ENCODE assay signal across 16 cellular contexts in the genomic region with DNA sequence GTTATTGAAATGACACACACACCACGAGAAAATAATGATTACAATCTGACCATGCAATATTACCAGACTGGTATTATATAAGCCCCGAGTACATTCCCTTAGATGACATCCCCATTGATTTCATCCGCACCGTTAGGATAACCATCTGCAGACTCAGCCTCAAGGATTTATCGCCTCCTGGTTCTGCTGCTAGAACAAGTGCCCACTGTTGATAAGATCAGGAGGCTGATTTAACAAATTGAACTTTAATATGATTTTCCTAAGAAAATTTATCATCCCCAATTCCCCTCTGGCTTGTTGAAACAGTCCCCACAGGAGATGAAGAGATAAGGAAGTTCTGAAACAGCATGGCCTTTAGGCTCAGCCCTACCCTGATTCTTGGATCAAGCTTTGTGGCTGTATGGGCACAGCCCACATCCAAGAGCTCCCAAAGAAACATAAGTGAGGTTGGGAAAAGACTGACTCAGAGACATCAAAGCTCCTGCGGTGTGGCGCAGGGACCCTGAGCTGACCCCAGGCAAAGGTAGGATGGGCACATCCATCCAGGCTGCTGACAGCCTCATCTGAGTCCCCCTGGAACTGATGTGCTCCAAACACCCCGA. TPM values are rescaled to one million over a fixed set of nuclear protein-coding genes. Genes with fewer than 3 reads are reported as not detected.
DNase-seq lines count a peak whose midpoint lies in the region; ATAC-seq and TF ChIP-seq lines count a peak whose summit lies in the region.
"Had no signal": no experiment of that assay in that cellular context is flagged by ENCODE, and none has a peak within 500 bp of the region (broad histone marks: within the 10 kb centered on the region; RNA-seq: fewer than 3 reads in every experiment).

No MANE protein-coding gene starts in this region.

- no peak for TF ChIP-seq CTCF in parathyroid adenoma (IDR thresholded peaks at IDR 0.05)

- H3K4me2 ChIP-seq in parathyroid adenoma (ENCODE audit: low read length), result no peak overlapping the region
- H3K4me2 ChIP-seq: BLaER1 treated with 17β-estradiol and CSF1 and Interleukin-3, amounts not matched to agents 10 nM and 100 nM had no signal

- H3K4me1 ChIP-seq in parathyroid adenoma, result peaks cover 10% of the 10 kb centered on the region
- H3K4me1 ChIP-seq: BLaER1 treated with 17β-estradiol and CSF1 and Interleukin-3, amounts not matched to agents 10 nM and 100 nM; Caco-2 had no signal

- DNase-seq in SK-N-DZ (ENCODE audit: low spot score) (peak; percentile 95), mucosa of gallbladder (ENCODE audit: low spot score) (no peak), GDM1 (lab: John Stamatoyannopoulos, UW) (no peak)
- no peak for DNase-seq in stimulated activated CD4-positive, alpha-beta T cell treated with anti-CD3 and anti-CD28 coated beads, Interleukin-2, amount 100 ng/mL, for 24 hours
- DNase-seq: 8988T; ACHN; Caco-2; Calu3; CD4-positive, alpha-beta T cell; CD8-positive, alpha-beta T cell; DMS79 treated with DMSO at 0.1 percent for 48 hours had no signal

- no peak overlapping the region for H3K27ac ChIP-seq in parathyroid adenoma
- H3K27ac ChIP-seq: BLaER1 treated with 17β-estradiol and CSF1 and Interleukin-3, amounts not matched to agents 10 nM and 100 nM; C4-2B had no signal

- H2AFZ ChIP-seq in parathyroid adenoma, result peak overlapping the region; percentile 8

- no peaks in the 10 kb centered on the region for H3K9me3 ChIP-seq in parathyroid adenoma (ENCODE audit: control insufficient read depth, low read length)
- H3K9me3 ChIP-seq: BLaER1 treated with 17β-estradiol and CSF1 and Interleukin-3, amounts not matched to agents 10 nM and 100 nM; Caco-2 had no signal

- H3K36me3 ChIP-seq in parathyroid adenoma (ENCODE audit: control insufficient read depth, insufficient read depth, low read length), result no peaks in the 10 kb centered on the region
- H3K36me3 ChIP-seq: BLaER1 treated with 17β-estradiol and CSF1 and Interleukin-3, amounts not matched to agents 10 nM and 100 nM had no signal

- H3K27me3 ChIP-seq in parathyroid adenoma (ENCODE audit: control insufficient read depth, insufficient read depth, low read length), result no peaks in the 10 kb centered on the region
- H3K27me3 ChIP-seq: BLaER1 treated with 17β-estradiol and CSF1 and Interleukin-3, amounts not matched to agents 10 nM and 100 nM had no signal

- no peaks in the 10 kb centered on the region for H3K79me2 ChIP-seq in parathyroid adenoma

- H3K4me3 ChIP-seq in parathyroid adenoma (ENCODE audit: low read depth, low read length), result no peak overlapping the region
- H3K4me3 ChIP-seq: BLaER1 treated with 17β-estradiol and CSF1 and Interleukin-3, amounts not matched to agents 10 nM and 100 nM; GM12878 had no signal

- no peak overlapping the region for H3K9ac ChIP-seq in parathyroid adenoma
- H3K9ac ChIP-seq: BLaER1 treated with 17β-estradiol and CSF1 and Interleukin-3, amounts not matched to agents 10 nM and 100 nM had no signal

- peak; percentile 41; the same call in 1 of the 3 replicates for ATAC-seq in SK-N-SH treated with all-trans-retinoic acid at 6 μM for 48 hours
- ATAC-seq: CD8-positive, alpha-beta T cell; GM12878 had no signal

TF ChIP-seq in SK-N-SH treated with all-trans-retinoic acid at 6 μM for 48 hours, 23 proteins besides CTCF, POLR2A, EP300 and RAD21 (continues in another document):
- peak; percentile 95 for TF ChIP-seq GLIS3 (CRISPR knock-in tag; IDR thresholded peaks at IDR 0.05)
- TF ChIP-seq CSDC2 (CRISPR knock-in tag; IDR thresholded peaks at IDR 0.05), result no peak
- no peak for TF ChIP-seq PPARA (CRISPR knock-in tag; IDR thresholded peaks at IDR 0.05; ENCODE audit: borderline replicate concordance)
- TF ChIP-seq PATZ1 (CRISPR knock-in tag; IDR thresholded peaks at IDR 0.05; ENCODE audit: borderline replicate concordance), result 0 out of 2 replicates have a peak, but pooled peaks have one; percentile 18
- peak; percentile 80 for TF ChIP-seq ZNF70 (CRISPR knock-in tag; IDR thresholded peaks at IDR 0.05)
- TF ChIP-seq RARB (CRISPR knock-in tag; IDR thresholded peaks at IDR 0.05), result no peak
- peak; percentile 99 for TF ChIP-seq SNAI2 (CRISPR knock-in tag; IDR thresholded peaks at IDR 0.05)
- TF ChIP-seq ZNF8 (CRISPR knock-in tag; IDR thresholded peaks at IDR 0.05), result peak; percentile 76
- TF ChIP-seq ARNTL (CRISPR knock-in tag; IDR thresholded peaks at IDR 0.05; ENCODE audit: borderline replicate concordance, low read depth), result no peak
- no peak for TF ChIP-seq POU6F1 (CRISPR knock-in tag; IDR thresholded peaks at IDR 0.05; ENCODE audit: borderline replicate concordance, low read depth)
- no peak for TF ChIP-seq BACH2 (CRISPR knock-in tag; IDR thresholded peaks at IDR 0.05; ENCODE audit: borderline replicate concordance)
- TF ChIP-seq, protein P1, sequence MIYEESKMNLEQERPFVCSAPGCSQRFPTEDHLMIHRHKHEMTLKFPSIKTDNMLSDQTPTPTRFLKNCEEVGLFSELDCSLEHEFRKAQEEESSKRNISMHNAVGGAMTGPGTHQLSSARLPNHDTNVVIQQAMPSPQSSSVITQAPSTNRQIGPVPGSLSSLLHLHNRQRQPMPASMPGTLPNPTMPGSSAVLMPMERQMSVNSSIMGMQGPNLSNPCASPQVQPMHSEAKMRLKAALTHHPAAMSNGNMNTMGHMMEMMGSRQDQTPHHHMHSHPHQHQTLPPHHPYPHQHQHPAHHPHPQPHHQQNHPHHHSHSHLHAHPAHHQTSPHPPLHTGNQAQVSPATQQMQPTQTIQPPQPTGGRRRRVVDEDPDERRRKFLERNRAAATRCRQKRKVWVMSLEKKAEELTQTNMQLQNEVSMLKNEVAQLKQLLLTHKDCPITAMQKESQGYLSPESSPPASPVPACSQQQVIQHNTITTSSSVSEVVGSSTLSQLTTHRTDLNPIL (CRISPR knock-in tag; IDR thresholded peaks at IDR 0.05; ENCODE audit: low read depth), result 0 out of 2 replicates have a peak, but pooled peaks have one; percentile 14
- no peak for TF ChIP-seq ZNF565 (CRISPR knock-in tag; conservative IDR thresholded peaks at IDR 0.05; ENCODE audit: low read depth)
- TF ChIP-seq TOX (CRISPR knock-in tag; IDR thresholded peaks at IDR 0.05; ENCODE audit: borderline replicate concordance), result no peak
- TF ChIP-seq TCF4 (CRISPR knock-in tag; IDR thresholded peaks at IDR 0.05; ENCODE audit: borderline replicate concordance), result peak; percentile 99
- TF ChIP-seq ESRRG (CRISPR knock-in tag; IDR thresholded peaks at IDR 0.05), result peak; percentile 83; the same call in 1 of the 2 replicates
- no peak for TF ChIP-seq ZC3H10 (CRISPR knock-in tag; IDR thresholded peaks at IDR 0.05)
- no peak for TF ChIP-seq OSR1 (CRISPR knock-in tag; IDR thresholded peaks at IDR 0.05)
- peak; percentile 84 for TF ChIP-seq CSRNP3 (CRISPR knock-in tag; IDR thresholded peaks at IDR 0.05)
- peak; percentile 93 for TF ChIP-seq ISL1 (CRISPR knock-in tag; IDR thresholded peaks at IDR 0.05)

RNA-seq across cellular contexts. Expression of gene CHCHD3, which starts 59.2 kb away (rescaled TPM):
- 143 and 158 TPM in 2 replicates for polyA plus RNA-seq in SK-N-DZ (2014; cell fraction: cytosol; rRNA removed)
- 71.3 and 75.7 TPM in 2 replicates for polyA plus RNA-seq in SK-N-DZ (2014; cell fraction: nucleus; rRNA removed)
- 42.2 TPM for total RNA-seq in mucosa of gallbladder
